In the genomic region with DNA sequence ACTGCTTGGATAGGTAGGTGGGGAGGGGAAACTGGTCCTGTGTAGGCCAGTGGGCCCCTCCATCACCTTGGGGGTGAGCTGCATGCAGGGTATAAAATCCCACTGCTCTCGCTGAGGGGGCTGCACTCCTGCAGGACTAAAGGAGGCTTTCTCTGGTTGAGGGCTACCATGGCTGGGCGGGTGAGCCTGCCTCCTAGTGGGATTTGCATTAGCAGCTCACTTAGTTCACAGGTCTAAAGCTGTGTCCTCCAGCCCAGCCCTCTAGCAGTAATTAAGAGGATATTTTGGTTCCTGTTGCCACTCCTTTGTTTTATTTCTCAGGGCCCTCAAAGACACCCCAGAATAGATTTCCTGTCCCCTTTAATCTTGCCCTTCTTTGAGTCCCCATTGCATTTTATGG, we compare ENCODE assay signal across 10 cellular contexts. TPM values are rescaled to one million over a fixed set of nuclear protein-coding genes. Genes with fewer than 3 reads are reported as not detected.
DNase-seq lines count a peak whose midpoint lies in the region; ATAC-seq, FAIRE-seq and TF ChIP-seq lines count a peak whose summit lies in the region.
"Had no signal": no experiment of that assay in that cellular context is flagged by ENCODE, and none has a peak within 500 bp of the region (broad histone marks: within the 10 kb centered on the region; RNA-seq: fewer than 3 reads in every experiment).

No MANE protein-coding gene starts in this region.

- H3K27ac Mint-ChIP-seq in CD14-positive monocyte: peak overlapping the region; percentile 98 to 100 (median 98)
- H3K27ac Mint-ChIP-seq in activated CD8-positive, alpha-beta T cell treated with anti-CD3 and anti-CD28 coated beads for 36 hours: peak overlapping the region; percentile 95

- no peak for TF ChIP-seq RAD21 in HepG2 (CRISPR knock-in tag; IDR thresholded peaks at IDR 0.05)

- H3K9me3 ChIP-seq in GM23248 (ENCODE audit: low read depth): no peaks in the 10 kb centered on the region
- H3K9me3 ChIP-seq in HepG2 (ENCODE audit: low read length): no peaks in the 10 kb centered on the region

- in situ Hi-C loops in GM23248 (cut with MboI): no loop called here
- in situ Hi-C loops in HepG2 (cut with HindIII; ENCODE audit: extremely low pct_ligation_motif_present, low pct_unique_long_range_greater_than_20kb): no loop called here
- in situ Hi-C loops in G401 (cut with HindIII; ENCODE audit: low sequenced_read_pairs): no loop called here

- H3K4me2 ChIP-seq in GM23248 (ENCODE audit: unreplicated experiment): no peak overlapping the region
- H3K4me2 ChIP-seq in HepG2 (ENCODE audit: low read depth, low read length): no peak overlapping the region

- CTCF ChIA-PET in activated CD8-positive, alpha-beta T cell treated with anti-CD3 and anti-CD28 coated beads for 36 hours (lab: Charles Lee): interaction anchor here (1.4 to 2.7 kb wide), 7 partner anchors 7 to 248 kb away, joined by 3 to 13 read pairs (median 4); no protein-coding TSS in a partner anchor
- CTCF ChIA-PET in HepG2 (lab: Yijun Ruan, JAX; ENCODE audit: low intra/inter-chr PET ratio, low total read pairs): no interaction called here

- H3K36me3 ChIP-seq in GM23248 (ENCODE audit: low read depth) (no peaks in the 10 kb centered on the region), HepG2 (replicated peaks in 1 of 2; ENCODE audit: control insufficient read depth in 1 of 2, insufficient read depth in 2 of 2, low read length in 2 of 2) (peaks cover 2 to 17% of the 10 kb centered on the region in 2 experiments; a peak in 3 of 5 replicates)

- no peak for TF ChIP-seq CTCF in CD14-positive monocyte (IDR thresholded peaks at IDR 0.05)
- TF ChIP-seq CTCF in activated CD8-positive, alpha-beta T cell treated with anti-CD3 and anti-CD28 coated beads for 36 hours (IDR thresholded peaks at IDR 0.05): no peak
- no peak for TF ChIP-seq CTCF in HepG2 (CRISPR knock-in tag; IDR thresholded peaks at IDR 0.05)

- no peak overlapping the region for H2AFZ ChIP-seq in GM23248
- H2AFZ ChIP-seq in HepG2 (ENCODE audit: low read length): no peak overlapping the region

- H3K4me1 ChIP-seq in GM23248 (ENCODE audit: insufficient read depth) (peaks cover 16% of the 10 kb centered on the region), HepG2 (ENCODE audit: insufficient read depth, low read length) (peaks cover 16% of the 10 kb centered on the region; the same call in 1 of the 2 replicates)

- H4K20me1 ChIP-seq in GM23248 (ENCODE audit: insufficient read depth) (no peaks in the 10 kb centered on the region), HepG2 (ENCODE audit: insufficient read depth, low read length) (no peaks in the 10 kb centered on the region)

- H3K79me2 ChIP-seq in GM23248 (ENCODE audit: insufficient read depth) (no peaks in the 10 kb centered on the region), HepG2 (ENCODE audit: insufficient read depth, low read length) (no peaks in the 10 kb centered on the region)

- peak overlapping the region; percentile 81 for H3K27ac ChIP-seq in GM23248
- no peak overlapping the region for H3K27ac ChIP-seq in HepG2 (ENCODE audit: extremely low read length, insufficient read depth, low read length)

- peaks cover 20 to 47% of the 10 kb centered on the region in 2 donors for H3K36me3 Mint-ChIP-seq in CD14-positive monocyte
- H3K36me3 Mint-ChIP-seq in activated CD8-positive, alpha-beta T cell treated with anti-CD3 and anti-CD28 coated beads for 36 hours (ENCODE audit: low read depth): peaks cover 7% of the 10 kb centered on the region

- H3K4me3 Mint-ChIP-seq in CD14-positive monocyte: peak overlapping the region; percentile 60 to 83
- no peak overlapping the region for H3K4me3 Mint-ChIP-seq in activated CD8-positive, alpha-beta T cell treated with anti-CD3 and anti-CD28 coated beads for 36 hours

- peaks cover 25% of the 10 kb centered on the region for H3F3A ChIP-seq in GM23248 (ENCODE audit: insufficient read depth)

- H3K9ac ChIP-seq in GM23248: no peak overlapping the region
- no peak overlapping the region for H3K9ac ChIP-seq in HepG2 (ENCODE audit: insufficient read depth, low read depth, low read length)

- H3K9me3 Mint-ChIP-seq in CD14-positive monocyte: peaks cover 0 to 3% (median 2%) of the 10 kb centered on the region in 7 donors
- no peaks in the 10 kb centered on the region for H3K9me3 Mint-ChIP-seq in activated CD8-positive, alpha-beta T cell treated with anti-CD3 and anti-CD28 coated beads for 36 hours

- no TSS peak for BruUV-seq in HepG2 (replicated peaks; lab: Mats Ljungman, UMichigan)

- H3K9me2 ChIP-seq in GM23248 (ENCODE audit: insufficient read depth): no peaks in the 10 kb centered on the region

- H3K27me3 ChIP-seq in GM23248 (replicated peaks; ENCODE audit: insufficient read depth): no peaks in the 10 kb centered on the region
- no peaks in the 10 kb centered on the region for H3K27me3 ChIP-seq in HepG2 (ENCODE audit: control insufficient read depth in 1 of 2, insufficient read depth in 2 of 2, low read length in 2 of 2)

- no peak for FAIRE-seq in HepG2 (lab: Jason Lieb, UNC)

- DNase-seq in CD14-positive monocyte (ENCODE audit: low spot score): no peak
- no peak for DNase-seq in GM23248
- no peak for DNase-seq in activated CD8-positive, alpha-beta T cell treated with anti-CD3 and anti-CD28 coated beads for 36 hours
- no peak for DNase-seq in HepG2 (ENCODE audit: low spot score)
- DNase-seq in effector CD8-positive, alpha-beta T cell (lab: John Stamatoyannopoulos, UW): no peak
- DNase-seq in SHP77 treated with DMSO at 0.1 percent for 48 hours (lab: John Stamatoyannopoulos, UW): no peak
- DNase-seq in G401 (ENCODE audit: low spot score): no peak
- DNase-seq: amniotic stem cell, COR-L47 had no signal

- 94 to 97% methylated on average over 2 of the region's 2 CpGs for WGBS in GM23248 (ENCODE audit: low coverage in 1 of 2, low lambda C conversion rate in 2 of 2, missing lambda C conversion rate in 2 of 2), 2 experiments
- 86% methylated on average over 1 of the region's 2 CpGs for WGBS in HepG2 (ENCODE audit: low lambda C conversion rate)

- intact Hi-C loops in CD14-positive monocyte (cut with micrococcal nuclease) (loop anchor here in 1 of 2 donors (2.0 to 5.0 kb wide), 2 partner anchors 24 to 34 kb away; a partner anchor contains a TSS), HepG2 (cut with micrococcal nuclease; ENCODE audit: unreplicated experiment) (no loop called here)
- intact Hi-C loops in activated CD8-positive, alpha-beta T cell treated with anti-CD3 and anti-CD28 coated beads for 36 hours (cut with micrococcal nuclease): no loop called here

- H3K27me3 Mint-ChIP-seq in CD14-positive monocyte (ENCODE audit: low read depth in 3 of 3): no peaks in the 10 kb centered on the region
- no peaks in the 10 kb centered on the region for H3K27me3 Mint-ChIP-seq in activated CD8-positive, alpha-beta T cell treated with anti-CD3 and anti-CD28 coated beads for 36 hours

- TF ChIP-seq EP300 in HepG2 (IDR thresholded peaks at IDR 0.05; ENCODE audit: low read depth in 2 of 2, low read length in 2 of 2) (no peak), HepG2 (CRISPR knock-in tag; IDR thresholded peaks at IDR 0.05; ENCODE audit: borderline replicate concordance) (no peak)

- H3K4me3 ChIP-seq in GM23248: no peak overlapping the region
- no peak overlapping the region for H3K4me3 ChIP-seq in HepG2 (replicated peaks in 1 of 3; ENCODE audit: insufficient read depth in 1 of 3, low read depth in 2 of 3, low read length in 3 of 3)

- POLR2A ChIA-PET in activated CD8-positive, alpha-beta T cell treated with anti-CD3 and anti-CD28 coated beads for 36 hours (lab: Charles Lee): interaction anchor here (0.8 to 1.8 kb wide), 7 partner anchors 9 to 361 kb away, joined by 3 to 6 read pairs (median 4); a partner anchor contains a TSS
- POLR2A ChIA-PET in HepG2 (lab: Yijun Ruan, JAX): no interaction called here

- ATAC-seq in activated CD8-positive, alpha-beta T cell treated with anti-CD3 and anti-CD28 coated beads for 36 hours: no peak
- peak; percentile 14; the same call in 2 of the 3 replicates for ATAC-seq in HepG2
- ATAC-seq in HG03521 (IDR thresholded peaks at IDR 0.05; ENCODE audit: unreplicated experiment): no peak

- TF ChIP-seq POLR2A in HepG2 (IDR thresholded peaks at IDR 0.05; ENCODE audit: insufficient read depth in 1 of 2, low read depth in 2 of 2, low read length in 2 of 2): no peak

- H3K4me1 Mint-ChIP-seq in CD14-positive monocyte: peaks cover 66% of the 10 kb centered on the region
- H3K4me1 Mint-ChIP-seq in activated CD8-positive, alpha-beta T cell treated with anti-CD3 and anti-CD28 coated beads for 36 hours (ENCODE audit: low read depth): peaks cover 40% of the 10 kb centered on the region

RNA-seq across cellular contexts. Expression of a gene that starts 24.6 kb away (rescaled TPM):
- polyA plus RNA-seq in CD14-positive monocyte: 100 to 1,000 TPM in 1 of 2 donors, 10 to 100 TPM in 1; 72.3 to 107 TPM
- total RNA-seq in GM23248 (2014; rRNA removed; shearing (Covaris generic)): 43.6 and 46.8 TPM in 2 replicates
- polyA plus RNA-seq in GM23248 (2016; fragmentation: Nextera tagmentation; extraction: Ambion mirVana): 33.4 and 34.0 TPM in 2 replicates
- total RNA-seq in activated CD8-positive, alpha-beta T cell treated with anti-CD3 and anti-CD28 coated beads for 36 hours: 10 to 100 TPM; 13.1 to 15.0 TPM
- 15.7 and 21.5 TPM in 2 replicates for total RNA-seq in HepG2 (2016; rRNA removed; fragmentation: Illumina TruSeq; extraction: Trizol)
- total RNA-seq in HepG2 (2016; cell fraction: cytosol; rRNA removed; fragmentation: Illumina TruSeq; extraction: Trizol; ENCODE audit: low read depth): 1.6 and 1.7 TPM in 2 replicates
- total RNA-seq in HepG2 (2016; cell fraction: insoluble cytoplasmic fraction; rRNA removed; fragmentation: Illumina TruSeq; extraction: Trizol): 13.2 and 21.0 TPM in 2 replicates
- 7.2 and 9.0 TPM in 2 replicates for total RNA-seq in HepG2 (2016; cell fraction: membrane; rRNA removed; fragmentation: Illumina TruSeq; extraction: Trizol)
- 18.7 and 20.0 TPM in 2 replicates for total RNA-seq in HepG2 (2016; cell fraction: nucleus; rRNA removed; fragmentation: Illumina TruSeq; extraction: Trizol)
- 33.9 and 45.2 TPM in 2 replicates for polyA plus RNA-seq in HepG2 (2011; rRNA removed)
- polyA plus RNA-seq in HepG2 (2011; cell fraction: cytosol; rRNA removed): 24.6 and 25.3 TPM in 2 replicates
- polyA plus RNA-seq in HepG2 (2011; cell fraction: nucleus; rRNA removed): 23.8 and 26.6 TPM in 2 replicates
- 18.5 and 22.4 TPM in 2 replicates for polyA plus RNA-seq in HepG2 (2012)
- 1.5 and 1.9 TPM in 2 replicates for polyA plus RNA-seq in HepG2 (2016; cell fraction: cytosol; fragmentation: Illumina TruSeq; extraction: Trizol; ENCODE audit: low read depth)
- polyA plus RNA-seq in HepG2 (2016; cell fraction: insoluble cytoplasmic fraction; fragmentation: Illumina TruSeq; extraction: Trizol; ENCODE audit: low read depth): 13.9 and 16.7 TPM in 2 replicates
- polyA plus RNA-seq in HepG2 (2016; cell fraction: membrane; fragmentation: Illumina TruSeq; extraction: Trizol; ENCODE audit: low read depth): 5.0 and 5.8 TPM in 2 replicates
- polyA plus RNA-seq in HepG2 (2016; cell fraction: nucleus; fragmentation: Illumina TruSeq; extraction: Trizol; ENCODE audit: insufficient read depth, low read depth): 26.4 and 31.8 TPM in 2 replicates
- 75.3 and 118 TPM in 2 replicates for polyA minus RNA-seq in HepG2 (2011; rRNA and poly(A)+ RNA removed; ENCODE audit: low replicate concordance)
- 16.4 and 21.8 TPM in 2 replicates for polyA minus RNA-seq in HepG2 (2011; cell fraction: cytosol; rRNA and poly(A)+ RNA removed)
- 26.3 and 29.3 TPM in 2 replicates for polyA minus RNA-seq in HepG2 (2011; cell fraction: nucleus; rRNA and poly(A)+ RNA removed)
- 6.9 and 8.1 TPM in 2 replicates for total RNA-seq in G401 (2014; rRNA removed; shearing (Covaris generic))

RNA-seq across cellular contexts. Expression of a gene that starts 24.8 kb away (rescaled TPM):
- polyA plus RNA-seq in CD14-positive monocyte (10 to 100 TPM; 89.4 to 93.8 TPM), GM23248 (2016; fragmentation: Nextera tagmentation; extraction: Ambion mirVana) (69.3 and 71.1 TPM in 2 replicates), HepG2 (2011; rRNA removed) (109 and 120 TPM in 2 replicates)
- 110 and 126 TPM in 2 replicates for total RNA-seq in GM23248 (2014; rRNA removed; shearing (Covaris generic))
- total RNA-seq in activated CD8-positive, alpha-beta T cell treated with anti-CD3 and anti-CD28 coated beads for 36 hours: 10 to 100 TPM; 72.1 to 72.3 TPM
- total RNA-seq in HepG2 (2016; rRNA removed; fragmentation: Illumina TruSeq; extraction: Trizol): 99.3 and 118 TPM in 2 replicates
- 14.9 and 15.6 TPM in 2 replicates for total RNA-seq in HepG2 (2016; cell fraction: cytosol; rRNA removed; fragmentation: Illumina TruSeq; extraction: Trizol; ENCODE audit: low read depth)
- total RNA-seq in HepG2 (2016; cell fraction: insoluble cytoplasmic fraction; rRNA removed; fragmentation: Illumina TruSeq; extraction: Trizol): 102 and 121 TPM in 2 replicates
- total RNA-seq in HepG2 (2016; cell fraction: membrane; rRNA removed; fragmentation: Illumina TruSeq; extraction: Trizol): 38.1 and 39.7 TPM in 2 replicates
- total RNA-seq in HepG2 (2016; cell fraction: nucleus; rRNA removed; fragmentation: Illumina TruSeq; extraction: Trizol): 61.9 and 65.1 TPM in 2 replicates
- polyA plus RNA-seq in HepG2 (2011; cell fraction: cytosol; rRNA removed): 120 and 159 TPM in 2 replicates
- polyA plus RNA-seq in HepG2 (2011; cell fraction: nucleus; rRNA removed): 110 and 111 TPM in 2 replicates
- 69.5 and 70.0 TPM in 2 replicates for polyA plus RNA-seq in HepG2 (2012)
- 16.2 and 16.4 TPM in 2 replicates for polyA plus RNA-seq in HepG2 (2016; cell fraction: cytosol; fragmentation: Illumina TruSeq; extraction: Trizol; ENCODE audit: low read depth)
- polyA plus RNA-seq in HepG2 (2016; cell fraction: insoluble cytoplasmic fraction; fragmentation: Illumina TruSeq; extraction: Trizol; ENCODE audit: low read depth): 117 and 126 TPM in 2 replicates
- 29.3 and 29.6 TPM in 2 replicates for polyA plus RNA-seq in HepG2 (2016; cell fraction: membrane; fragmentation: Illumina TruSeq; extraction: Trizol; ENCODE audit: low read depth)
- 148 and 152 TPM in 2 replicates for polyA plus RNA-seq in HepG2 (2016; cell fraction: nucleus; fragmentation: Illumina TruSeq; extraction: Trizol; ENCODE audit: insufficient read depth, low read depth)
- polyA minus RNA-seq in HepG2 (2011; rRNA and poly(A)+ RNA removed; ENCODE audit: low replicate concordance): 225 and 243 TPM in 2 replicates
- polyA minus RNA-seq in HepG2 (2011; cell fraction: cytosol; rRNA and poly(A)+ RNA removed): 65.5 and 66.8 TPM in 2 replicates
- 49.4 and 55.6 TPM in 2 replicates for polyA minus RNA-seq in HepG2 (2011; cell fraction: nucleus; rRNA and poly(A)+ RNA removed)
- 120 and 126 TPM in 2 replicates for total RNA-seq in G401 (2014; rRNA removed; shearing (Covaris generic))

RNA-seq across cellular contexts. Expression of a gene that starts 32.6 kb away (rescaled TPM):
- polyA plus RNA-seq in CD14-positive monocyte (100 to 1,000 TPM; 172 to 179 TPM), GM23248 (2016; fragmentation: Nextera tagmentation; extraction: Ambion mirVana) (93.3 and 94.2 TPM in 2 replicates), HepG2 (2011; rRNA removed) (67.2 and 88.2 TPM in 2 replicates)
- total RNA-seq in GM23248 (2014; rRNA removed; shearing (Covaris generic)): 120 and 129 TPM in 2 replicates
- 100 to 1,000 TPM; 145 to 149 TPM for total RNA-seq in activated CD8-positive, alpha-beta T cell treated with anti-CD3 and anti-CD28 coated beads for 36 hours
- 300 and 332 TPM in 2 replicates for total RNA-seq in HepG2 (2016; rRNA removed; fragmentation: Illumina TruSeq; extraction: Trizol)
- total RNA-seq in HepG2 (2016; cell fraction: cytosol; rRNA removed; fragmentation: Illumina TruSeq; extraction: Trizol; ENCODE audit: low read depth): 45.1 and 56.7 TPM in 2 replicates
- 302 and 329 TPM in 2 replicates for total RNA-seq in HepG2 (2016; cell fraction: insoluble cytoplasmic fraction; rRNA removed; fragmentation: Illumina TruSeq; extraction: Trizol)
- 220 and 258 TPM in 2 replicates for total RNA-seq in HepG2 (2016; cell fraction: membrane; rRNA removed; fragmentation: Illumina TruSeq; extraction: Trizol)
- 168 and 191 TPM in 2 replicates for total RNA-seq in HepG2 (2016; cell fraction: nucleus; rRNA removed; fragmentation: Illumina TruSeq; extraction: Trizol)
- polyA plus RNA-seq in HepG2 (2011; cell fraction: cytosol; rRNA removed): 44.2 and 66.6 TPM in 2 replicates
- 90.2 and 107 TPM in 2 replicates for polyA plus RNA-seq in HepG2 (2011; cell fraction: nucleus; rRNA removed)
- polyA plus RNA-seq in HepG2 (2012): 93.8 and 117 TPM in 2 replicates
- 26.0 and 34.9 TPM in 2 replicates for polyA plus RNA-seq in HepG2 (2016; cell fraction: cytosol; fragmentation: Illumina TruSeq; extraction: Trizol; ENCODE audit: low read depth)
- polyA plus RNA-seq in HepG2 (2016; cell fraction: insoluble cytoplasmic fraction; fragmentation: Illumina TruSeq; extraction: Trizol; ENCODE audit: low read depth): 237 and 245 TPM in 2 replicates
- polyA plus RNA-seq in HepG2 (2016; cell fraction: membrane; fragmentation: Illumina TruSeq; extraction: Trizol; ENCODE audit: low read depth): 111 and 128 TPM in 2 replicates
- 205 and 220 TPM in 2 replicates for polyA plus RNA-seq in HepG2 (2016; cell fraction: nucleus; fragmentation: Illumina TruSeq; extraction: Trizol; ENCODE audit: insufficient read depth, low read depth)
- polyA minus RNA-seq in HepG2 (2011; rRNA and poly(A)+ RNA removed; ENCODE audit: low replicate concordance): 78.3 and 92.3 TPM in 2 replicates
- polyA minus RNA-seq in HepG2 (2011; cell fraction: cytosol; rRNA and poly(A)+ RNA removed): 89.8 and 100 TPM in 2 replicates
- polyA minus RNA-seq in HepG2 (2011; cell fraction: nucleus; rRNA and poly(A)+ RNA removed): 137 and 187 TPM in 2 replicates
- total RNA-seq in G401 (2014; rRNA removed; shearing (Covaris generic)): 117 and 144 TPM in 2 replicates
